Comparison of ENCODE assay signal across 27 cellular contexts in genomic region chr10:85039311-85039710, GRCh38.
"Had no signal": no experiment of that assay in that cellular context is flagged by ENCODE, and none has a peak within 500 bp of the region (broad histone marks: within the 10 kb centered on the region; RNA-seq: fewer than 3 reads in every experiment).

No MANE protein-coding gene starts in this region.

- ATAC-seq: foreskin keratinocyte, gastroesophageal sphincter, heart left ventricle, left colon, left lung, left ventricle myocardium superior, lower lobe of right lung, mucosa of descending colon had no signal

- H3K4me3 ChIP-seq: coronary artery, dorsolateral prefrontal cortex, esophagus muscularis mucosa, gastroesophageal sphincter, heart left ventricle, hepatocyte, left lung, lower lobe of right lung, mucosa of descending colon had no signal

- H3K27me3 ChIP-seq: dorsolateral prefrontal cortex, esophagus muscularis mucosa, foreskin keratinocyte, gastroesophageal sphincter, hepatocyte, left lung had no signal

- H3K4me1 ChIP-seq: esophagus muscularis mucosa, foreskin keratinocyte, gastroesophageal sphincter, heart left ventricle, left lung, lower lobe of right lung had no signal

- DNase-seq: dermis blood vessel endothelial cell; dorsolateral prefrontal cortex; effector CD4-positive, alpha-beta T cell; effector memory CD4-positive, alpha-beta T cell; erythroblast; foreskin keratinocyte; heart left ventricle; hypothalamus; immature natural killer cell; islet precursor cell; kidney; kidney glomerular epithelial cell; left colon; left lung; left ventricle myocardium superior; lower lobe of right lung; mesenchymal stem cell; mucosa of descending colon; naive B cell had no signal

- H3K36me3 ChIP-seq: esophagus muscularis mucosa, gastroesophageal sphincter, heart left ventricle, left lung, lower lobe of right lung had no signal

- H3K27ac ChIP-seq: coronary artery, dorsolateral prefrontal cortex, epithelial cell of prostate, esophagus muscularis mucosa, foreskin keratinocyte, gastroesophageal sphincter, heart left ventricle, hepatocyte, left lung, lower lobe of right lung had no signal

- H3K9me3 ChIP-seq: mucosa of descending colon had no signal

- H3K79me2 ChIP-seq: hepatocyte had no signal

- FAIRE-seq: colon, endometrium, frontal cortex, kidney had no signal

- H2AFZ ChIP-seq: hepatocyte had no signal

- H3K4me2 ChIP-seq: hepatocyte had no signal
